ENCODE assay signal across 8 cellular contexts in genomic region chr12:93167841-93168492, GRCh38.
DNase-seq lines count a peak whose midpoint lies in the region; ATAC-seq, FAIRE-seq and TF ChIP-seq lines count a peak whose summit lies in the region.

No MANE protein-coding gene starts in this region.

- H3K4me3 Mint-ChIP-seq in stimulated activated effector memory CD8-positive, alpha-beta T cell treated with anti-CD3 and anti-CD28 coated beads, Interleukin-12 subunit alpha, Interleukin-12 subunit beta, amount 100 ng/mL, for 72 hours: peak overlapping the region; percentile 55

- no peak for FAIRE-seq in RCC 7860 (lab: Jason Lieb, UNC)

- peaks cover 6% of the 10 kb centered on the region for H3K4me1 Mint-ChIP-seq in stimulated activated effector memory CD8-positive, alpha-beta T cell treated with anti-CD3 and anti-CD28 coated beads, Interleukin-12 subunit alpha, Interleukin-12 subunit beta, amount 100 ng/mL, for 72 hours

- ATAC-seq in GM19468 (IDR thresholded peaks at IDR 0.05; ENCODE audit: extremely low read depth, unreplicated experiment) (peak; percentile 45), HG03565 (IDR thresholded peaks at IDR 0.05; ENCODE audit: unreplicated experiment) (peak; percentile 42)
- ATAC-seq in stimulated activated effector memory CD8-positive, alpha-beta T cell treated with anti-CD3 and anti-CD28 coated beads, Interleukin-12 subunit alpha, Interleukin-12 subunit beta, amount 100 ng/mL, for 72 hours: peak; percentile 77

- H3K9me3 Mint-ChIP-seq in stimulated activated effector memory CD8-positive, alpha-beta T cell treated with anti-CD3 and anti-CD28 coated beads, Interleukin-12 subunit alpha, Interleukin-12 subunit beta, amount 100 ng/mL, for 72 hours: no peaks in the 10 kb centered on the region

- H3K36me3 Mint-ChIP-seq in stimulated activated effector memory CD8-positive, alpha-beta T cell treated with anti-CD3 and anti-CD28 coated beads, Interleukin-12 subunit alpha, Interleukin-12 subunit beta, amount 100 ng/mL, for 72 hours: no peaks in the 10 kb centered on the region

- in situ Hi-C loops in astrocyte of the spinal cord (cut with HindIII; ENCODE audit: low sequenced_read_pairs): no loop called here

- TF ChIP-seq CTCF in astrocyte of the spinal cord (IDR thresholded peaks at IDR 0.05; ENCODE audit: low read depth, low read length): no peak

- peak overlapping the region; percentile 46 for H3K4me3 ChIP-seq in astrocyte of the spinal cord (ENCODE audit: low read depth, low read length)

- H3K27ac ChIP-seq in layer of hippocampus (ENCODE audit: low read depth, low read length): peak overlapping the region; percentile 68

- peak; percentile 12 for DNase-seq in EH (ENCODE audit: low read depth)
- peak; percentile 33 for DNase-seq in astrocyte of the spinal cord (ENCODE audit: low read depth, low spot score)
- DNase-seq in stimulated activated effector memory CD8-positive, alpha-beta T cell treated with anti-CD3 and anti-CD28 coated beads, Interleukin-12 subunit alpha, Interleukin-12 subunit beta, amount 100 ng/mL, for 72 hours (ENCODE audit: low spot score in 2 of 2): no peak
- no peak for DNase-seq in RCC 7860 (ENCODE audit: low spot score)
- DNase-seq in NCI-H446 treated with DMSO at 0.1 percent for 48 hours (lab: John Stamatoyannopoulos, UW): no peak

- no peak overlapping the region for H3K27ac Mint-ChIP-seq in stimulated activated effector memory CD8-positive, alpha-beta T cell treated with anti-CD3 and anti-CD28 coated beads, Interleukin-12 subunit alpha, Interleukin-12 subunit beta, amount 100 ng/mL, for 72 hours

- no peaks in the 10 kb centered on the region for H3K27me3 ChIP-seq in layer of hippocampus (ENCODE audit: control insufficient read depth, insufficient read depth, low read length)

Comparison
In these comparisons a context has a peak if more than half of its experiments do, and no peak if none do; other contexts are left out.
1. DNase-seq: peak in EH (single experiment) and astrocyte of the spinal cord (single experiment); none in stimulated activated effector memory CD8-positive, alpha-beta T cell treated with anti-CD3 and anti-CD28 coated beads, Interleukin-12 subunit alpha, Interleukin-12 subunit beta, amount 100 ng/mL, for 72 hours (0 of 2), RCC 7860 (single experiment) and NCI-H446 treated with DMSO at 0.1 percent for 48 hours (single experiment).
2. Peak in every context shown above with its lines, with median percentiles within 50 percentile points of each other: ATAC-seq.